Comparison of ENCODE assay signal across 8 cellular contexts in the genomic region with DNA sequence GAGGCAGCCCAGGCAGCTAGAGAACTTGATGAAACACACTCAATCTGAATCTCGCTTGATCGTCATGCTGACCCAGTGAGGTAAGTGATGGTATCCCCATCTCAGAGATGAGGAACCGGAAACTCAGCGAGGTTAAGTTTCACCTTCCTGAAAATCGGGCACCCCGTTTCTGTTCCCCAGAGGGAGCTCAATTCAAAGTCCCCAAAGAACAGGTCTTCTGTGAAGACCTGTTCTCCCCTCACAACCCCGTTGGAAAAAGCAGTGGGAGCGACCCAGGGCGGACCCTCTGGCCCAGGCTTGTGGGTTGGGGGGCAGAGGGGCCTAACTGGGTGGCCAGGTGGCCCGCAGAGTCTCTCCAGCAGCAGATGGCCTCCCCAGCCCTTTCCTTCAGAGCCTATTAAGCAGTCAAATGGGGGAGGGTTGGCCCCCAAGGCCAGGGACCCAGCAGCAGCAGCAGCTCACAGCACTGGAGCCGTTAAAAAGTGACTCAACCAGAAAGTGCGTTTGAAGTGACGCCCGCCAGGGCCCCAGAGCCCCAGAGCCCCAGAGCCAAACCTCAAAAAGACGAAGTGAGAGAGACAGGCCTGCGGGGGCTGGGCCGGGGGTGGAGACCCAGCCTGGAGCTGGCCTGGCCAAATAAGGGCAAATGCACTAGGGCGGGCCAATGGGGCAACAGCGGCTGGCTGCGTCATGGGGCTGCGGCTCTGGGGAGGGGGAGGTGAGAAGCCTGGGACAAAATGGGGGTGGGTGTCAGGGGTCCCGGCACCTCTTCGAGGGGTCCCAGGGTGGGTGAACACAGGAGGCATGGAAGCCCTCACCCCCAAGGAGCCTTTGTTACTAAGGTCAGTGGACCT. TPM values are rescaled to one million over a fixed set of nuclear protein-coding genes. Genes with fewer than 3 reads are reported as not detected.
DNase-seq lines count a peak whose midpoint lies in the region; ATAC-seq and TF ChIP-seq lines count a peak whose summit lies in the region.

No MANE protein-coding gene starts in this region.

- H3K27me3 Mint-ChIP-seq in endothelial cell (ENCODE audit: unreplicated experiment): peaks cover 9% of the 10 kb centered on the region
- no peaks in the 10 kb centered on the region for H3K27me3 Mint-ChIP-seq in naive B cell
- no peaks in the 10 kb centered on the region for H3K27me3 Mint-ChIP-seq in type B pancreatic cell

- peaks cover 40% of the 10 kb centered on the region for H3K4me1 Mint-ChIP-seq in endothelial cell (ENCODE audit: unreplicated experiment)
- peaks cover 72 to 96% (median 88%) of the 10 kb centered on the region in 3 donors for H3K4me1 Mint-ChIP-seq in naive B cell
- H3K4me1 Mint-ChIP-seq in type B pancreatic cell (ENCODE audit: unreplicated experiment): peaks cover 21% of the 10 kb centered on the region

- TF ChIP-seq CTCF in endothelial cell (IDR thresholded peaks at IDR 0.05; ENCODE audit: unreplicated experiment) (no peak), type B pancreatic cell (conservative IDR thresholded peaks at IDR 0.05) (no peak)

- no peaks in the 10 kb centered on the region for H3K36me3 ChIP-seq in ES-I3 (ENCODE audit: insufficient read depth, low read length)

- H3K4me1 ChIP-seq in ES-I3 (ENCODE audit: insufficient read depth, low read length): peaks cover 49% of the 10 kb centered on the region

- H3K9me3 Mint-ChIP-seq in endothelial cell (ENCODE audit: unreplicated experiment): no peaks in the 10 kb centered on the region
- H3K9me3 Mint-ChIP-seq in naive B cell: no peaks in the 10 kb centered on the region
- H3K9me3 Mint-ChIP-seq in type B pancreatic cell: no peaks in the 10 kb centered on the region

- H3K9me3 ChIP-seq in ES-I3 (ENCODE audit: control insufficient read depth, insufficient read depth, low read length): no peaks in the 10 kb centered on the region

- no peak overlapping the region for H3K4me3 Mint-ChIP-seq in endothelial cell (ENCODE audit: unreplicated experiment)
- peak overlapping the region; percentile 91 to 100 (median 100) for H3K4me3 Mint-ChIP-seq in naive B cell
- H3K4me3 Mint-ChIP-seq in type B pancreatic cell: no peak overlapping the region

- ATAC-seq in naive B cell (ENCODE audit: low read depth in 2 of 2): peak; percentile 72 to 75
- peak; percentile 62 for ATAC-seq in stimulated activated naive CD8-positive, alpha-beta T cell treated with anti-CD3 and anti-CD28 coated beads, Interleukin-15, Interleukin-2, amounts not matched to agents 100 U/mL and 50 U/mL, for 24 hours

- H3K27ac Mint-ChIP-seq in endothelial cell (ENCODE audit: unreplicated experiment) (peak overlapping the region; percentile 45), naive B cell (peak overlapping the region; percentile 99 to 100 (median 100)), type B pancreatic cell (no peak overlapping the region)

- DNase-seq in GOT3 (lab: John Stamatoyannopoulos, UW) (peak; percentile 70), M059J (ENCODE audit: low read depth) (peak; percentile 98), endothelial cell (ENCODE audit: low spot score) (peak; percentile 45), naive B cell (peak; percentile 97), type B pancreatic cell (ENCODE audit: extremely low spot score, unreplicated experiment) (no peak)
- DNase-seq in activated CD8-positive, alpha-beta memory T cell treated with anti-CD3 and anti-CD28 coated beads for 1 hour (ENCODE audit: extremely low read depth in 1 of 2, low read depth in 1 of 2): peak; percentile 82 to 86
- peak; percentile 94 for DNase-seq in stimulated activated naive CD8-positive, alpha-beta T cell treated with anti-CD3 and anti-CD28 coated beads, Interleukin-15, Interleukin-2, amounts not matched to agents 100 U/mL and 50 U/mL, for 24 hours

- peak overlapping the region; percentile 27 for H3K9ac ChIP-seq in ES-I3 (ENCODE audit: low read depth, low read length)

- H3K36me3 Mint-ChIP-seq in endothelial cell (ENCODE audit: low read depth, unreplicated experiment): no peaks in the 10 kb centered on the region
- peaks cover 0 to 6% of the 10 kb centered on the region in 2 donors for H3K36me3 Mint-ChIP-seq in naive B cell
- no peaks in the 10 kb centered on the region for H3K36me3 Mint-ChIP-seq in type B pancreatic cell

RNA-seq across cellular contexts. Expression of a gene that starts 9.2 kb away (rescaled TPM):
- 0.22 and 0.47 TPM in 2 replicates for total RNA-seq in M059J (2014; rRNA removed; shearing (Covaris generic))
- total RNA-seq in endothelial cell (ENCODE audit: unreplicated experiment): 1.3 TPM
- polyA plus RNA-seq in naive B cell (ENCODE audit: low read depth in 6 of 6): under 1 TPM in 4 of 6 donors, not detected in 2; 0.03 to 0.58 (median 0.38) TPM
- total RNA-seq in type B pancreatic cell (ENCODE audit: low replicate concordance): 9.7 and 18.4 TPM in 2 replicates

RNA-seq across cellular contexts. Expression of a gene that starts 14.2 kb away (rescaled TPM):
- total RNA-seq in M059J (2014; rRNA removed; shearing (Covaris generic)): 64.3 and 71.6 TPM in 2 replicates
- total RNA-seq in endothelial cell (ENCODE audit: unreplicated experiment): 150 TPM
- polyA plus RNA-seq in naive B cell (ENCODE audit: low read depth in 6 of 6): 100 to 1,000 TPM in 4 of 6 donors, 10 to 100 TPM in 2; 77.4 to 128 (median 110) TPM
- 75.7 and 82.9 TPM in 2 replicates for total RNA-seq in type B pancreatic cell (ENCODE audit: low replicate concordance)

RNA-seq across cellular contexts. Expression of a gene that starts 57.1 kb away (rescaled TPM):
- total RNA-seq in M059J (2014; rRNA removed; shearing (Covaris generic)): not detected in 2 replicates
- total RNA-seq in endothelial cell (ENCODE audit: unreplicated experiment): not detected
- under 1 TPM in 2 of 6 donors, not detected in 4; 0.12 to 0.29 TPM for polyA plus RNA-seq in naive B cell (ENCODE audit: low read depth in 6 of 6)
- total RNA-seq in type B pancreatic cell (ENCODE audit: low replicate concordance): not detected in 2 replicates

Comparison
In these comparisons a context has a peak if more than half of its experiments do, and no peak if none do; other contexts are left out.
1. H3K4me3 Mint-ChIP-seq: peak in naive B cell (8 of 8); none in endothelial cell (single experiment) and type B pancreatic cell (single experiment).